Comparison of ENCODE assay signal across 1 cellular context in the genomic region with DNA sequence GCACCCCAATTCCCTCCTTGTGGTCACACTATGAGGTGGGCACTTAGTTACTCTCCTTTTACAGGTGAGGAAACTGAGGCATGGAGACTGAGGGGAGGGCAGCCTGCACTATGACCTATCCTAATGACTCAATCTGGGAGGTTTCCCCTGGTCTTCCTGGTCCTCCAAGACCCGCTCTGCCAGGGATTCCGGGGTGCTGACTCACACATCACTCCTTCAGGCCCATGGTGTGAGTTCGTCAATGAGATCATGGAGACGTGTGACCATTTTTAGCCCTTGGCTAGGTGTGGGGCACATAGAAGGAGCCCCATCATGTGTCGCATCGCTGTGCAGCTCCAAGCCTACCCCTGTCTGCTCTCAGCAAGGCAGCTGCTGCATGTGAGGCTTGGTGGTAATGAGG.
TF ChIP-seq lines count a peak whose summit lies in the region.

No MANE protein-coding gene starts in this region.

TF ChIP-seq in endothelial cell of umbilical vein, 7 proteins besides CTCF, POLR2A, EP300 and RAD21:
- TF ChIP-seq, protein P1, sequence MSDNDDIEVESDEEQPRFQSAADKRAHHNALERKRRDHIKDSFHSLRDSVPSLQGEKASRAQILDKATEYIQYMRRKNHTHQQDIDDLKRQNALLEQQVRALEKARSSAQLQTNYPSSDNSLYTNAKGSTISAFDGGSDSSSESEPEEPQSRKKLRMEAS (IDR thresholded peaks at IDR 0.05; ENCODE audit: insufficient read depth, insufficient read length), result no peak
- no peak for TF ChIP-seq POLR2AphosphoS5 (IDR thresholded peaks at IDR 0.05; ENCODE audit: insufficient read depth, low read depth, low read length)
- TF ChIP-seq EZH2 (IDR thresholded peaks at IDR 0.05; ENCODE audit: borderline replicate concordance, low read depth, low read length, severe bottlenecking), result no peak
- TF ChIP-seq GATA2 (IDR thresholded peaks at IDR 0.05; ENCODE audit: insufficient read depth, insufficient read length, low read depth, low read length), result no peak
- TF ChIP-seq JUN (IDR thresholded peaks at IDR 0.05; ENCODE audit: borderline replicate concordance, insufficient read depth, insufficient read length, low read depth), result peak; percentile 6
- no peak for TF ChIP-seq MYC (IDR thresholded peaks at IDR 0.05; ENCODE audit: low read depth, low read length)
- peak; percentile 34 for TF ChIP-seq FOS (IDR thresholded peaks at IDR 0.05; ENCODE audit: borderline replicate concordance, insufficient read depth, low read length)
